ENCODE assay signal across 1 cellular context in genomic region chr7:100089458-100090201, GRCh38.
A peak's percentile ranks its signal among the peaks of the same experiment; 100 is the strongest.
TF ChIP-seq lines count a peak whose summit lies in the region.

No MANE protein-coding gene starts in this region.

TF ChIP-seq in HEK293, 187 proteins besides CTCF, POLR2A, EP300 and RAD21 (continued from another document):
- TF ChIP-seq ZBTB11 (tag by site-specific recombination; conservative IDR thresholded peaks at IDR 0.05; ENCODE audit: low read depth), result no peak
- peak; percentile 70 for TF ChIP-seq SP7 (tag by site-specific recombination; IDR thresholded peaks at IDR 0.05)
- TF ChIP-seq ZNF394 (tag by site-specific recombination; IDR thresholded peaks at IDR 0.05; ENCODE audit: borderline replicate concordance), result peak; percentile 90
- TF ChIP-seq ZNF366 (tag by site-specific recombination; conservative IDR thresholded peaks at IDR 0.05), result peak; percentile 68
- TF ChIP-seq ZBTB17 (tag by site-specific recombination; IDR thresholded peaks at IDR 0.05), result peak; percentile 93
- TF ChIP-seq ZBTB48 (tag by site-specific recombination; IDR thresholded peaks at IDR 0.05), result no peak
